ENCODE assay signal across 29 cellular contexts in the genomic region with DNA sequence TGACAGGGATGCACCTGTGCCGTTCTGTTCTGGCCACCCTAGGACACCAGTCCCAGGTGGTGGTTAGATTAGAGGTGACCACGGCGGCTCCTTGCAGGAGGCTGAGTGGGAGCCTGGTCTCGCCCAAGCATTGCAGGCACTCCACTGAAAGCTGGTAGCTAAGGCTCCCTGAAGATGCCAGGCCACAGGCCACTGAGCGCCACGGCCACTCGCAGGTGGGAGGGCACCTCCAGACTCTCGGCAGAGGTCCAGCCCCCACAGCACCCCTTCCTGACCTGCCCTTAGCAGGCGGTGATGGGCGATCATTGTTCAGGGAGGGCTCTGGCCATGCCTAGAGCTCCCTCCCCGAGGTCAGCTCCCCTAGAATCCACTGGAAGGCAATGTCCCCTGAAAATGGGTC.
"Had no signal": no experiment of that assay in that cellular context is flagged by ENCODE, and none has a peak within 500 bp of the region (broad histone marks: within the 10 kb centered on the region; RNA-seq: fewer than 3 reads in every experiment).

No MANE protein-coding gene starts in this region.

- H3K36me3 ChIP-seq: stomach, suprapubic skin, thoracic aorta, thyroid gland, tibial artery, tibial nerve, transverse colon, upper lobe of left lung, upper lobe of right lung, uterus, vagina had no signal

- H3K4me3 Mint-ChIP-seq: stimulated activated effector memory CD8-positive, alpha-beta T cell treated with anti-CD3 and anti-CD28 coated beads, Interleukin-12 subunit alpha, Interleukin-12 subunit beta, amount 100 ng/mL, for 72 hours; stimulated activated memory B cell treated with anti-CD40 and anti-IgM and Interleukin-4, amounts not matched to agents 10 μg/mL and 1 μg/mL and 100 μg/mL, for 72 hours; stimulated activated naive B cell treated with anti-CD40 and anti-IgM and Interleukin-4, amounts not matched to agents 10 μg/mL and 1 μg/mL and 100 μg/mL, for 72 hours; stimulated activated naive CD8-positive, alpha-beta T cell treated with anti-CD3 and anti-CD28 coated beads, Interleukin-15, amount 100 ng/mL, for 72 hours; stimulated activated naive CD8-positive, alpha-beta T cell treated with anti-CD3 and anti-CD28 coated beads, Interleukin-15, Interleukin-2, amounts not matched to agents 100 ng/mL and 50 ng/mL, for 24 hours; type B pancreatic cell had no signal

- H3K27me3 ChIP-seq: testis, thyroid gland, tibial nerve, transverse colon, upper lobe of left lung, upper lobe of right lung, uterus, vagina had no signal

- H3K27ac Mint-ChIP-seq: stimulated activated effector memory CD8-positive, alpha-beta T cell treated with anti-CD3 and anti-CD28 coated beads, Interleukin-12 subunit alpha, Interleukin-12 subunit beta, amount 100 ng/mL, for 72 hours; stimulated activated memory B cell treated with anti-CD40 and anti-IgM and Interleukin-4, amounts not matched to agents 10 μg/mL and 1 μg/mL and 100 μg/mL, for 72 hours; stimulated activated naive B cell treated with anti-CD40 and anti-IgM and Interleukin-4, amounts not matched to agents 10 μg/mL and 1 μg/mL and 100 μg/mL, for 72 hours; stimulated activated naive CD8-positive, alpha-beta T cell treated with anti-CD3 and anti-CD28 coated beads, Interleukin-15, amount 100 ng/mL, for 72 hours; stimulated activated naive CD8-positive, alpha-beta T cell treated with anti-CD3 and anti-CD28 coated beads, Interleukin-15, Interleukin-2, amounts not matched to agents 100 ng/mL and 50 ng/mL, for 24 hours; type B pancreatic cell had no signal

- H3K27me3 Mint-ChIP-seq: stimulated activated memory B cell treated with anti-CD40 and anti-IgM and Interleukin-4, amounts not matched to agents 10 μg/mL and 1 μg/mL and 100 μg/mL, for 72 hours; stimulated activated naive CD8-positive, alpha-beta T cell treated with anti-CD3 and anti-CD28 coated beads, Interleukin-15, Interleukin-2, amounts not matched to agents 100 ng/mL and 50 ng/mL, for 24 hours had no signal

- H3K36me3 Mint-ChIP-seq: stimulated activated effector memory CD8-positive, alpha-beta T cell treated with anti-CD3 and anti-CD28 coated beads, Interleukin-12 subunit alpha, Interleukin-12 subunit beta, amount 100 ng/mL, for 72 hours; stimulated activated memory B cell treated with anti-CD40 and anti-IgM and Interleukin-4, amounts not matched to agents 10 μg/mL and 1 μg/mL and 100 μg/mL, for 72 hours; stimulated activated naive B cell treated with anti-CD40 and anti-IgM and Interleukin-4, amounts not matched to agents 10 μg/mL and 1 μg/mL and 100 μg/mL, for 72 hours; type B pancreatic cell had no signal

- H3K4me3 ChIP-seq: stomach, suprapubic skin, testis, thoracic aorta, thyroid gland, tibial artery, tibial nerve, transverse colon, upper lobe of left lung, upper lobe of right lung, uterus, vagina had no signal

- FAIRE-seq: urothelium cell line had no signal

- H3K4me1 Mint-ChIP-seq: stimulated activated effector memory CD8-positive, alpha-beta T cell treated with anti-CD3 and anti-CD28 coated beads, Interleukin-12 subunit alpha, Interleukin-12 subunit beta, amount 100 ng/mL, for 72 hours; stimulated activated memory B cell treated with anti-CD40 and anti-IgM and Interleukin-4, amounts not matched to agents 10 μg/mL and 1 μg/mL and 100 μg/mL, for 72 hours; stimulated activated naive B cell treated with anti-CD40 and anti-IgM and Interleukin-4, amounts not matched to agents 10 μg/mL and 1 μg/mL and 100 μg/mL, for 72 hours; stimulated activated naive CD8-positive, alpha-beta T cell treated with anti-CD3 and anti-CD28 coated beads, Interleukin-15, amount 100 ng/mL, for 72 hours had no signal

- H3K27ac ChIP-seq: stomach, suprapubic skin, testis, thoracic aorta, thyroid gland, tibial artery, tibial nerve, transverse colon, upper lobe of left lung, upper lobe of right lung, uterus, vagina had no signal

- ATAC-seq: stimulated activated effector memory CD8-positive, alpha-beta T cell treated with anti-CD3 and anti-CD28 coated beads, Interleukin-12 subunit alpha, Interleukin-12 subunit beta, amount 100 ng/mL, for 72 hours; stimulated activated memory B cell treated with anti-CD40 and anti-IgM and Interleukin-4, amounts not matched to agents 10 μg/mL and 1 μg/mL and 100 μg/mL, for 72 hours; stimulated activated naive B cell treated with anti-CD40 and anti-IgM and Interleukin-4, amounts not matched to agents 10 μg/mL and 1 μg/mL and 100 μg/mL, for 72 hours; stimulated activated naive CD8-positive, alpha-beta T cell treated with anti-CD3 and anti-CD28 coated beads, Interleukin-15, amount 100 ng/mL, for 72 hours; stimulated activated naive CD8-positive, alpha-beta T cell treated with anti-CD3 and anti-CD28 coated beads, Interleukin-15, Interleukin-2, amounts not matched to agents 100 U/mL and 50 U/mL, for 24 hours; upper lobe of right lung had no signal

- H3K4me1 ChIP-seq: stomach, suprapubic skin, testis, thyroid gland, tibial artery, transverse colon, upper lobe of left lung, upper lobe of right lung, uterus, vagina had no signal

- H3K9me3 Mint-ChIP-seq: stimulated activated effector memory CD8-positive, alpha-beta T cell treated with anti-CD3 and anti-CD28 coated beads, Interleukin-12 subunit alpha, Interleukin-12 subunit beta, amount 100 ng/mL, for 72 hours; stimulated activated naive CD8-positive, alpha-beta T cell treated with anti-CD3 and anti-CD28 coated beads, Interleukin-15, amount 100 ng/mL, for 72 hours; stimulated activated naive CD8-positive, alpha-beta T cell treated with anti-CD3 and anti-CD28 coated beads, Interleukin-15, Interleukin-2, amounts not matched to agents 100 ng/mL and 50 ng/mL, for 24 hours; type B pancreatic cell had no signal

- H3K9me3 ChIP-seq: stomach, suprapubic skin, testis, thoracic aorta, thyroid gland, tibial artery, tibial nerve, transverse colon, upper lobe of left lung, upper lobe of right lung, uterus, vagina had no signal

- DNase-seq: stimulated activated CD4-positive, alpha-beta T cell treated with anti-CD3 and anti-CD28 coated beads, Interleukin-2, amount 100 ng/mL, for 48 hours; stimulated activated CD4-positive, alpha-beta T cell treated with anti-CD3 and anti-CD28 coated beads, Interleukin-4, amount 100 ng/mL, for 1 hour; stimulated activated CD4-positive, alpha-beta T cell treated with anti-CD3 and anti-CD28 coated beads, Interleukin-4, amount 100 ng/mL, for 24 hours; stimulated activated CD4-positive, alpha-beta T cell treated with anti-CD3 and anti-CD28 coated beads, Interleukin-4, amount 100 ng/mL, for 4 hours; stimulated activated CD8-positive, alpha-beta memory T cell treated with anti-CD3 and anti-CD28 coated beads, Interleukin-4, amount 100 ng/mL, for 48 hours; stimulated activated naive B cell treated with anti-CD40 and anti-IgM and Interleukin-4, amounts not matched to agents 10 μg/mL and 1 μg/mL and 100 μg/mL, for 72 hours; stimulated activated naive CD4-positive, alpha-beta T cell; stimulated activated naive CD4-positive, alpha-beta T cell treated with Interleukin-2 at 50 U/mL for 16 hours; stimulated activated naive CD8-positive, alpha-beta T cell treated with anti-CD3 and anti-CD28 coated beads, Interleukin-15, amount 100 ng/mL, for 72 hours; stimulated activated naive CD8-positive, alpha-beta T cell treated with anti-CD3 and anti-CD28 coated beads, Interleukin-15, Interleukin-2, amounts not matched to agents 100 U/mL and 50 U/mL, for 24 hours; stomach; substantia nigra; testis; thyroid gland; tibial artery; transverse colon; trophoblast cell; upper lobe of right lung; uterus had no signal
